Comparison of ENCODE assay signal across 12 cellular contexts in genomic region chr9:16530669-16531461, GRCh38.
DNase-seq lines count a peak whose midpoint lies in the region; ATAC-seq and TF ChIP-seq lines count a peak whose summit lies in the region.
"Had no signal": no experiment of that assay in that cellular context is flagged by ENCODE, and none has a peak within 500 bp of the region (broad histone marks: within the 10 kb centered on the region; RNA-seq: fewer than 3 reads in every experiment).

No MANE protein-coding gene starts in this region.

- H3K4me3 ChIP-seq in left lung = no peak overlapping the region
- H3K4me3 ChIP-seq in MM.1S (ENCODE audit: low read length) = no peak overlapping the region
- no peak overlapping the region for H3K4me3 ChIP-seq in aorta (ENCODE audit: low read length in 2 of 2)
- H3K4me3 ChIP-seq: spleen, upper lobe of left lung had no signal

- H3K27ac ChIP-seq in left lung (no peak overlapping the region), MM.1S (ENCODE audit: low read length) (no peak overlapping the region), aorta (ENCODE audit: low read depth in 1 of 2, low read length in 2 of 2) (no peak overlapping the region)
- H3K27ac ChIP-seq: spleen, upper lobe of left lung had no signal

- no peaks in the 10 kb centered on the region for H3K36me3 ChIP-seq in left lung
- H3K36me3 ChIP-seq in MM.1S (replicated peaks; ENCODE audit: insufficient read depth, low read length) = no peaks in the 10 kb centered on the region
- no peaks in the 10 kb centered on the region for H3K36me3 ChIP-seq in aorta (ENCODE audit: control insufficient read depth in 1 of 2, insufficient read depth in 2 of 2, low read length in 1 of 2)
- H3K36me3 ChIP-seq: spleen, upper lobe of left lung had no signal

- H2AFZ ChIP-seq in MM.1S (ENCODE audit: low read length) = no peak overlapping the region

- TF ChIP-seq CTCF in left lung (IDR thresholded peaks at IDR 0.05) (no peak), MM.1S (IDR thresholded peaks at IDR 0.05; ENCODE audit: low read length) (no peak)

- H3K4me2 ChIP-seq in MM.1S (ENCODE audit: low read depth, low read length) = no peak overlapping the region

- H3F3A ChIP-seq in MM.1S (ENCODE audit: insufficient read depth, low read length) = no peaks in the 10 kb centered on the region

- H3K9me2 ChIP-seq in MM.1S (replicated peaks; ENCODE audit: insufficient read depth, low read length) = no peaks in the 10 kb centered on the region

- H3K79me2 ChIP-seq in MM.1S (ENCODE audit: low read length) = no peaks in the 10 kb centered on the region

- H4K20me1 ChIP-seq in MM.1S (ENCODE audit: insufficient read depth, low read length) = no peaks in the 10 kb centered on the region

- 65 to 72% methylated on average over 11 of the region's 11 CpGs for WGBS in aorta, 2 donors

- H3K4me1 ChIP-seq in left lung (no peaks in the 10 kb centered on the region), MM.1S (ENCODE audit: low read length) (no peaks in the 10 kb centered on the region), aorta (ENCODE audit: control insufficient read depth in 1 of 2, insufficient read depth in 2 of 2, low read length in 2 of 2) (no peaks in the 10 kb centered on the region)
- H3K4me1 ChIP-seq: spleen, upper lobe of left lung had no signal

- H3K9me3 ChIP-seq in left lung (no peaks in the 10 kb centered on the region), MM.1S (replicated peaks; ENCODE audit: insufficient read depth, low read length) (no peaks in the 10 kb centered on the region), aorta (ENCODE audit: control insufficient read depth, low read length) (no peaks in the 10 kb centered on the region)
- H3K9me3 ChIP-seq: spleen, upper lobe of left lung had no signal

- H3K27me3 ChIP-seq in left lung = no peaks in the 10 kb centered on the region
- no peaks in the 10 kb centered on the region for H3K27me3 ChIP-seq in MM.1S (replicated peaks; ENCODE audit: insufficient read depth, low read length)
- H3K27me3 ChIP-seq in aorta (ENCODE audit: control insufficient read depth in 1 of 2, insufficient read depth in 2 of 2, low read length in 1 of 2) = no peaks in the 10 kb centered on the region
- H3K27me3 ChIP-seq: spleen, upper lobe of left lung had no signal

- intact Hi-C loops in left lung (cut with DNase I) (no loop called here), aorta (cut with DNase I) (no loop called here)

- H3K9ac ChIP-seq in MM.1S (ENCODE audit: low read length) = no peak overlapping the region

- DNase-seq in DMS 273 (lab: John Stamatoyannopoulos, UW; ENCODE audit: unreplicated experiment) (peak; percentile 94), NCI-H1436 treated with DMSO at 0.1 percent for 48 hours (lab: John Stamatoyannopoulos, UW) (peak; percentile 22), SKM-1 (lab: John Stamatoyannopoulos, UW; ENCODE audit: unreplicated experiment) (peak; percentile 76), left lung (no peak), MM.1S (no peak), aorta (no peak), middle frontal gyrus (ENCODE audit: extremely low spot score, low spot score) (no peak)
- DNase-seq in activated CD4-positive, alpha-beta T cell treated with anti-CD3 and anti-CD28 coated beads, Interleukin-2, amount 50 U/mL, for 48 hours = no peak
- DNase-seq: DMS79 treated with DMSO at 0.1 percent for 48 hours; effector CD4-positive, alpha-beta T cell; spleen had no signal

- ATAC-seq in left lung (peak; percentile 33), aorta (ENCODE audit: low FRiP score) (no peak)

Comparison
In these comparisons a context has a peak if more than half of its experiments do, and no peak if none do; other contexts are left out.
1. DNase-seq: peak in DMS 273 (single experiment), NCI-H1436 treated with DMSO at 0.1 percent for 48 hours (single experiment) and SKM-1 (single experiment); none in left lung (0 of 2), MM.1S (single experiment), aorta (0 of 2), activated CD4-positive, alpha-beta T cell treated with anti-CD3 and anti-CD28 coated beads, Interleukin-2, amount 50 U/mL, for 48 hours (0 of 2) and middle frontal gyrus (single experiment).